Comparison of ENCODE assay signal across 10 cellular contexts in genomic region chr18:3153107-3153704, GRCh38.
A peak's percentile ranks its signal among the peaks of the same experiment; 100 is the strongest.
DNase-seq lines count a peak whose midpoint lies in the region; ATAC-seq and TF ChIP-seq lines count a peak whose summit lies in the region.
"Had no signal": no experiment of that assay in that cellular context is flagged by ENCODE, and none has a peak within 500 bp of the region (broad histone marks: within the 10 kb centered on the region; RNA-seq: fewer than 3 reads in every experiment).

No MANE protein-coding gene starts in this region.

- peak; percentile 27 for DNase-seq in astrocyte of the spinal cord (ENCODE audit: low read depth, low spot score)
- no peak for DNase-seq in NCI-H524 treated with DMSO at 0.1 percent for 48 hours (lab: John Stamatoyannopoulos, UW)
- DNase-seq in NCI-H187 (lab: John Stamatoyannopoulos, UW) = no peak
- DNase-seq in HFFc6 = no peak
- DNase-seq in mucosa of gallbladder (ENCODE audit: low spot score) = no peak
- DNase-seq: glutamatergic neuron had no signal

- H3K36me3 ChIP-seq in skeletal muscle tissue (ENCODE audit: control insufficient read depth in 3 of 3, insufficient read depth in 3 of 3, low read length in 3 of 3) = peaks cover 30 to 57% (median 41%) of the 10 kb centered on the region in 3 donors

- H3K27me3 ChIP-seq in skeletal muscle tissue (ENCODE audit: control insufficient read depth in 3 of 3, insufficient read depth in 3 of 3, low read length in 3 of 3) = no peaks in the 10 kb centered on the region

- H3K4me3 ChIP-seq in astrocyte of the spinal cord (ENCODE audit: low read depth, low read length) (no peak overlapping the region), skeletal muscle tissue (ENCODE audit: low read length in 3 of 3) (no peak overlapping the region)

- in situ Hi-C loops in astrocyte of the spinal cord (cut with HindIII; ENCODE audit: low sequenced_read_pairs) = no loop called here

- no peaks in the 10 kb centered on the region for H3K36me3 Mint-ChIP-seq in HFFc6 (ENCODE audit: low read depth)

- no peaks in the 10 kb centered on the region for H3K9me3 ChIP-seq in skeletal muscle tissue (ENCODE audit: control insufficient read depth in 3 of 3, low read length in 3 of 3)

- H3K9me3 Mint-ChIP-seq in HFFc6 = no peaks in the 10 kb centered on the region
- H3K9me3 Mint-ChIP-seq: stimulated activated naive CD8-positive, alpha-beta T cell treated with anti-CD3 and anti-CD28 coated beads, Interleukin-15, Interleukin-2, amounts not matched to agents 100 ng/mL and 50 ng/mL, for 24 hours had no signal

- H3K27me3 Mint-ChIP-seq in HFFc6 (ENCODE audit: insufficient read depth) = peaks cover 12% of the 10 kb centered on the region
- H3K27me3 Mint-ChIP-seq: stimulated activated naive CD8-positive, alpha-beta T cell treated with anti-CD3 and anti-CD28 coated beads, Interleukin-15, Interleukin-2, amounts not matched to agents 100 ng/mL and 50 ng/mL, for 24 hours had no signal

- ATAC-seq in GM19324 (IDR thresholded peaks at IDR 0.05; ENCODE audit: low FRiP score, unreplicated experiment) = peak; percentile 74
- ATAC-seq in HG02943 (IDR thresholded peaks at IDR 0.05; ENCODE audit: low read depth, unreplicated experiment) = peak; percentile 87

- peak overlapping the region; percentile 18 for H3K27ac ChIP-seq in skeletal muscle tissue (ENCODE audit: low read depth, low read length)

- H3K9ac ChIP-seq in skeletal muscle tissue (ENCODE audit: low read depth in 1 of 3, low read length in 3 of 3) = no peak overlapping the region

- no peak for TF ChIP-seq CTCF in astrocyte of the spinal cord (IDR thresholded peaks at IDR 0.05; ENCODE audit: low read depth, low read length)
- no peak for TF ChIP-seq CTCF in HFFc6 (IDR thresholded peaks at IDR 0.05)

- peaks cover 5 to 16% (median 15%) of the 10 kb centered on the region in 3 donors for H3K4me1 ChIP-seq in skeletal muscle tissue (ENCODE audit: control insufficient read depth in 3 of 3, insufficient read depth in 3 of 3, low read length in 3 of 3)

- peaks cover 7% of the 10 kb centered on the region; the same call in 1 of the 2 replicates for H3K4me1 Mint-ChIP-seq in HFFc6 (ENCODE audit: low read depth)

- no peak overlapping the region for H3K4me3 Mint-ChIP-seq in HFFc6
- H3K4me3 Mint-ChIP-seq: stimulated activated naive CD8-positive, alpha-beta T cell treated with anti-CD3 and anti-CD28 coated beads, Interleukin-15, Interleukin-2, amounts not matched to agents 100 ng/mL and 50 ng/mL, for 24 hours had no signal

- H3K27ac Mint-ChIP-seq in HFFc6 = no peak overlapping the region
- H3K27ac Mint-ChIP-seq: stimulated activated naive CD8-positive, alpha-beta T cell treated with anti-CD3 and anti-CD28 coated beads, Interleukin-15, Interleukin-2, amounts not matched to agents 100 ng/mL and 50 ng/mL, for 24 hours had no signal
